In genomic region chr16:391885-392335, GRCh38 we compare ENCODE assay signal across 1 cellular context.
TF ChIP-seq lines count a peak whose summit lies in the region.

No MANE protein-coding gene starts in this region.

TF ChIP-seq in HEK293, 187 proteins besides CTCF, POLR2A, EP300 and RAD21 (continued from another document and continues in another):
- peak; percentile 60; the same call in 1 of the 2 replicates for TF ChIP-seq ZNF639 (tag by site-specific recombination; IDR thresholded peaks at IDR 0.05)
- TF ChIP-seq KLF9 (tag by site-specific recombination; IDR thresholded peaks at IDR 0.05; ENCODE audit: low read depth), result no peak
- TF ChIP-seq ZNF558 (tag by site-specific recombination; IDR thresholded peaks at IDR 0.05), result 0 out of 2 replicates have a peak, but pooled peaks have one; percentile 23
- no peak for TF ChIP-seq ZNF140 (tag by site-specific recombination; IDR thresholded peaks at IDR 0.05)
- no peak for TF ChIP-seq ZNF10 (tag by site-specific recombination; IDR thresholded peaks at IDR 0.05)
- TF ChIP-seq ELK4 (IDR thresholded peaks at IDR 0.05; ENCODE audit: borderline replicate concordance, low read depth, low read length), result no peak
- TF ChIP-seq, protein P1, sequence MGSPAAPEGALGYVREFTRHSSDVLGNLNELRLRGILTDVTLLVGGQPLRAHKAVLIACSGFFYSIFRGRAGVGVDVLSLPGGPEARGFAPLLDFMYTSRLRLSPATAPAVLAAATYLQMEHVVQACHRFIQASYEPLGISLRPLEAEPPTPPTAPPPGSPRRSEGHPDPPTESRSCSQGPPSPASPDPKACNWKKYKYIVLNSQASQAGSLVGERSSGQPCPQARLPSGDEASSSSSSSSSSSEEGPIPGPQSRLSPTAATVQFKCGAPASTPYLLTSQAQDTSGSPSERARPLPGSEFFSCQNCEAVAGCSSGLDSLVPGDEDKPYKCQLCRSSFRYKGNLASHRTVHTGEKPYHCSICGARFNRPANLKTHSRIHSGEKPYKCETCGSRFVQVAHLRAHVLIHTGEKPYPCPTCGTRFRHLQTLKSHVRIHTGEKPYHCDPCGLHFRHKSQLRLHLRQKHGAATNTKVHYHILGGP (tag by site-specific recombination; IDR thresholded peaks at IDR 0.05), result no peak
- TF ChIP-seq ZNF623 (tag by site-specific recombination; IDR thresholded peaks at IDR 0.05), result no peak
- TF ChIP-seq FEZF1 (tag by site-specific recombination; IDR thresholded peaks at IDR 0.05), result no peak
- TF ChIP-seq ZNF629 (tag by site-specific recombination; IDR thresholded peaks at IDR 0.05), result peak; percentile 64
- TF ChIP-seq ZNF26 (tag by site-specific recombination; IDR thresholded peaks at IDR 0.05), result no peak
- no peak for TF ChIP-seq ZNF488 (tag by site-specific recombination; IDR thresholded peaks at IDR 0.05)
- peak; percentile 89 for TF ChIP-seq ZNF580 (tag by site-specific recombination; IDR thresholded peaks at IDR 0.05)
- TF ChIP-seq SP7 (tag by site-specific recombination; IDR thresholded peaks at IDR 0.05), result peak; percentile 52; the same call in 1 of the 2 replicates
- no peak; the same call in 1 of the 2 replicates for TF ChIP-seq TRIM28 (IDR thresholded peaks at IDR 0.05; ENCODE audit: borderline replicate concordance, low read length)
- peak; percentile 16; the same call in 1 of the 2 replicates for TF ChIP-seq ZNF76 (tag by site-specific recombination; IDR thresholded peaks at IDR 0.05; ENCODE audit: borderline replicate concordance, low read depth)
- TF ChIP-seq, protein P2, sequence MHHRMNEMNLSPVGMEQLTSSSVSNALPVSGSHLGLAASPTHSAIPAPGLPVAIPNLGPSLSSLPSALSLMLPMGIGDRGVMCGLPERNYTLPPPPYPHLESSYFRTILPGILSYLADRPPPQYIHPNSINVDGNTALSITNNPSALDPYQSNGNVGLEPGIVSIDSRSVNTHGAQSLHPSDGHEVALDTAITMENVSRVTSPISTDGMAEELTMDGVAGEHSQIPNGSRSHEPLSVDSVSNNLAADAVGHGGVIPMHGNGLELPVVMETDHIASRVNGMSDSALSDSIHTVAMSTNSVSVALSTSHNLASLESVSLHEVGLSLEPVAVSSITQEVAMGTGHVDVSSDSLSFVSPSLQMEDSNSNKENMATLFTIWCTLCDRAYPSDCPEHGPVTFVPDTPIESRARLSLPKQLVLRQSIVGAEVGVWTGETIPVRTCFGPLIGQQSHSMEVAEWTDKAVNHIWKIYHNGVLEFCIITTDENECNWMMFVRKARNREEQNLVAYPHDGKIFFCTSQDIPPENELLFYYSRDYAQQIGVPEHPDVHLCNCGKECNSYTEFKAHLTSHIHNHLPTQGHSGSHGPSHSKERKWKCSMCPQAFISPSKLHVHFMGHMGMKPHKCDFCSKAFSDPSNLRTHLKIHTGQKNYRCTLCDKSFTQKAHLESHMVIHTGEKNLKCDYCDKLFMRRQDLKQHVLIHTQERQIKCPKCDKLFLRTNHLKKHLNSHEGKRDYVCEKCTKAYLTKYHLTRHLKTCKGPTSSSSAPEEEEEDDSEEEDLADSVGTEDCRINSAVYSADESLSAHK (tag by site-specific recombination; IDR thresholded peaks at IDR 0.05), result no peak
- TF ChIP-seq ZNF24 (tag by site-specific recombination; IDR thresholded peaks at IDR 0.05), result peak; percentile 73
- TF ChIP-seq EGR2 (tag by site-specific recombination; IDR thresholded peaks at IDR 0.05; ENCODE audit: low read depth), result no peak
- TF ChIP-seq, protein P3, sequence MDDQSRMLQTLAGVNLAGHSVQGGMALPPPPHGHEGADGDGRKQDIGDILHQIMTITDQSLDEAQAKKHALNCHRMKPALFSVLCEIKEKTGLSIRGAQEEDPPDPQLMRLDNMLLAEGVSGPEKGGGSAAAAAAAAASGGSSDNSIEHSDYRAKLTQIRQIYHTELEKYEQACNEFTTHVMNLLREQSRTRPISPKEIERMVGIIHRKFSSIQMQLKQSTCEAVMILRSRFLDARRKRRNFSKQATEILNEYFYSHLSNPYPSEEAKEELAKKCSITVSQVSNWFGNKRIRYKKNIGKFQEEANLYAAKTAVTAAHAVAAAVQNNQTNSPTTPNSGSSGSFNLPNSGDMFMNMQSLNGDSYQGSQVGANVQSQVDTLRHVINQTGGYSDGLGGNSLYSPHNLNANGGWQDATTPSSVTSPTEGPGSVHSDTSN (CRISPR knock-in tag; IDR thresholded peaks at IDR 0.05), result no peak
- TF ChIP-seq ZNF155 (tag by site-specific recombination; IDR thresholded peaks at IDR 0.05), result no peak
- TF ChIP-seq ZNF335 (tag by site-specific recombination; conservative IDR thresholded peaks at IDR 0.05), result no peak
- no peak for TF ChIP-seq OVOL3 (tag by site-specific recombination; IDR thresholded peaks at IDR 0.05)
- no peak for TF ChIP-seq SCRT1 (tag by site-specific recombination; IDR thresholded peaks at IDR 0.05; ENCODE audit: borderline replicate concordance)
- TF ChIP-seq ZBTB21 (tag by site-specific recombination; IDR thresholded peaks at IDR 0.05), result 0 out of 2 replicates have a peak, but pooled peaks have one; percentile 14
- TF ChIP-seq KLF8 (tag by site-specific recombination; IDR thresholded peaks at IDR 0.05), result peak; percentile 36; the same call in 1 of the 2 replicates
- TF ChIP-seq ZNF174 (tag by site-specific recombination; IDR thresholded peaks at IDR 0.05), result no peak
- no peak for TF ChIP-seq HOXD13 (CRISPR knock-in tag; IDR thresholded peaks at IDR 0.05; ENCODE audit: borderline replicate concordance)
- no peak for TF ChIP-seq ZSCAN18 (tag by site-specific recombination; IDR thresholded peaks at IDR 0.05)
- TF ChIP-seq ZNF530 (tag by site-specific recombination; IDR thresholded peaks at IDR 0.05; ENCODE audit: low read depth), result no peak
- TF ChIP-seq HIC1 (tag by site-specific recombination; IDR thresholded peaks at IDR 0.05), result 0 out of 2 replicates have a peak, but pooled peaks have one; percentile 34
- TF ChIP-seq ZNF600 (tag by site-specific recombination; IDR thresholded peaks at IDR 0.05), result peak; percentile 76
- peak; percentile 38; the same call in 1 of the 2 replicates for TF ChIP-seq GLIS1 (tag by site-specific recombination; IDR thresholded peaks at IDR 0.05)
- no peak for TF ChIP-seq PRDM1 (tag by site-specific recombination; IDR thresholded peaks at IDR 0.05)
- TF ChIP-seq RBAK (tag by site-specific recombination; IDR thresholded peaks at IDR 0.05), result peak; percentile 100
- TF ChIP-seq ZNF670 (tag by site-specific recombination; IDR thresholded peaks at IDR 0.05; ENCODE audit: low read depth), result no peak
- no peak for TF ChIP-seq HOXA7 (CRISPR knock-in tag; IDR thresholded peaks at IDR 0.05; ENCODE audit: borderline replicate concordance)
- TF ChIP-seq, protein P4, sequence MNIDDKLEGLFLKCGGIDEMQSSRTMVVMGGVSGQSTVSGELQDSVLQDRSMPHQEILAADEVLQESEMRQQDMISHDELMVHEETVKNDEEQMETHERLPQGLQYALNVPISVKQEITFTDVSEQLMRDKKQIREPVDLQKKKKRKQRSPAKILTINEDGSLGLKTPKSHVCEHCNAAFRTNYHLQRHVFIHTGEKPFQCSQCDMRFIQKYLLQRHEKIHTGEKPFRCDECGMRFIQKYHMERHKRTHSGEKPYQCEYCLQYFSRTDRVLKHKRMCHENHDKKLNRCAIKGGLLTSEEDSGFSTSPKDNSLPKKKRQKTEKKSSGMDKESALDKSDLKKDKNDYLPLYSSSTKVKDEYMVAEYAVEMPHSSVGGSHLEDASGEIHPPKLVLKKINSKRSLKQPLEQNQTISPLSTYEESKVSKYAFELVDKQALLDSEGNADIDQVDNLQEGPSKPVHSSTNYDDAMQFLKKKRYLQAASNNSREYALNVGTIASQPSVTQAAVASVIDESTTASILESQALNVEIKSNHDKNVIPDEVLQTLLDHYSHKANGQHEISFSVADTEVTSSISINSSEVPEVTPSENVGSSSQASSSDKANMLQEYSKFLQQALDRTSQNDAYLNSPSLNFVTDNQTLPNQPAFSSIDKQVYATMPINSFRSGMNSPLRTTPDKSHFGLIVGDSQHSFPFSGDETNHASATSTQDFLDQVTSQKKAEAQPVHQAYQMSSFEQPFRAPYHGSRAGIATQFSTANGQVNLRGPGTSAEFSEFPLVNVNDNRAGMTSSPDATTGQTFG (tag by site-specific recombination; IDR thresholded peaks at IDR 0.05; ENCODE audit: borderline replicate concordance), result no peak
- TF ChIP-seq ZNF654 (tag by site-specific recombination; IDR thresholded peaks at IDR 0.05; ENCODE audit: low read depth), result peak; percentile 79
